Comparison of ENCODE assay signal across 8 cellular contexts in the genomic region with DNA sequence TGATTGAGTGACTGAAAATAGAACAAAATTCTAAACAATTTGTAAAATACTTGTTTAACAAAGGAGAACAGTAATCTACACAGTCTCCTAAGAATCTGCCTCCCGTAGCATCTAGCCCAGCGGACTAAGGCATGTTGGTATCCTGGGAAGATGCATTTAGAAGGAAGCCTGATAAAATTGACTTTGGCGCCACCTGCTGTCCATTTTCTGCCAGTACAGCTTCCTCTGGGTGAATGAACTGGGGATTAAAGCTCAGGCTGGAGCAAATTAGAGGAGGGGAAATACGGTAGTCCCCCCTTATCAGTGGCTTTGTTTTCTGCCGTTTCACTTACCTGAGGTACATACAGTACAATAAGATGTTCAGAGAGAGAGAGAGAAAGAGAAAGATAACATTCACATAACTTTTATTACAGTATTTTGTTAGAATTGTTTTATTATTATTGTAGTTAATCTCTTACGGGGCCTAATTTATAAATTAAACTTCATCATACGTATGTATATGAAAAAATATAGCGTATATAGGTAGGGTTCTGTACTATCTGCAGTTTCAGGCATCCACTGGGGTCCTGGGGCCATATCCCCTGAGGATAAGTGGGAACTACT.
A peak's percentile ranks its signal among the peaks of the same experiment; 100 is the strongest.
DNase-seq lines count a peak whose midpoint lies in the region; ATAC-seq and TF ChIP-seq lines count a peak whose summit lies in the region.

No MANE protein-coding gene starts in this region.

- intact Hi-C loops in head of caudate nucleus (cut with DNase I) (no loop called here), posterior cingulate gyrus (cut with DNase I) (no loop called here), vagina (cut with DNase I) (no loop called here)

- no peaks in the 10 kb centered on the region for H3K9me3 ChIP-seq in Karpas-422 (ENCODE audit: low read length)
- no peaks in the 10 kb centered on the region for H3K9me3 ChIP-seq in SK-N-SH
- no peaks in the 10 kb centered on the region for H3K9me3 ChIP-seq in vagina

- CTCF ChIA-PET in SK-N-SH (lab: Yijun Ruan, JAX), result interaction anchor here (0.5 to 4.1 kb wide), 28 partner anchors 9 to 1452 kb away, joined by 3 to 20 read pairs (median 4); no protein-coding TSS in a partner anchor

- POLR2A ChIA-PET in SK-N-SH (lab: Yijun Ruan, JAX), result interaction anchor here (0.6 to 1.0 kb wide), 2 partner anchors 38 to 121 kb away, joined by 4 to 5 read pairs; no protein-coding TSS in a partner anchor

- H3K27me3 ChIP-seq in Karpas-422 (ENCODE audit: low read length), result no peaks in the 10 kb centered on the region
- no peaks in the 10 kb centered on the region for H3K27me3 ChIP-seq in SK-N-SH (ENCODE audit: insufficient read depth)
- H3K27me3 ChIP-seq in vagina, result no peaks in the 10 kb centered on the region

- TF ChIP-seq RAD21 in SK-N-SH (IDR thresholded peaks at IDR 0.05; ENCODE audit: low read length), result peak; percentile 91

- H3K4me1 ChIP-seq in Karpas-422 (ENCODE audit: low read length) (no peaks in the 10 kb centered on the region), SK-N-SH (ENCODE audit: control insufficient read depth in 1 of 2, insufficient read depth in 2 of 2, low read depth in 1 of 2, low read length in 1 of 2) (no peaks in the 10 kb centered on the region), vagina (no peaks in the 10 kb centered on the region)

- no peak for TF ChIP-seq POLR2A in vagina (IDR thresholded peaks at IDR 0.05)

- DNase-seq in AG20443 (ENCODE audit: low spot score) (peak; percentile 73), Karpas-422 (peak; percentile 76), SK-N-SH (peak; percentile 68), head of caudate nucleus (peak; percentile 14 to 95 (median 84)), posterior cingulate gyrus (peak; percentile 45 to 93 (median 83)), vagina (ENCODE audit: extremely low spot score in 2 of 2) (no peak)
- peak; percentile 58 for DNase-seq in activated naive CD4-positive, alpha-beta T cell treated with anti-CD3 and anti-CD28 coated beads, Interleukin-2, amount 50 U/mL, for 16 hours

- no peak for TF ChIP-seq EP300 in SK-N-SH (IDR thresholded peaks at IDR 0.05; ENCODE audit: borderline replicate concordance in 1 of 2, low read depth in 1 of 2, low read length in 1 of 2)

- TF ChIP-seq CTCF in SK-N-SH (IDR thresholded peaks at IDR 0.05) (peak; percentile 95), vagina (IDR thresholded peaks at IDR 0.05) (peak; percentile 74 to 93 (median 89))

- no peaks in the 10 kb centered on the region for H3K79me2 ChIP-seq in Karpas-422 (ENCODE audit: low read length)
- no peaks in the 10 kb centered on the region for H3K79me2 ChIP-seq in SK-N-SH (ENCODE audit: insufficient read depth)

- H2AFZ ChIP-seq in Karpas-422 (ENCODE audit: low read length), result no peak overlapping the region
- peak overlapping the region; percentile 63; the same call in 1 of the 2 replicates for H2AFZ ChIP-seq in SK-N-SH (ENCODE audit: low read depth)

- H3K9ac ChIP-seq in Karpas-422 (ENCODE audit: low read length) (no peak overlapping the region), SK-N-SH (no peak overlapping the region)

- H3K4me3 ChIP-seq in Karpas-422 (ENCODE audit: low read length) (no peak overlapping the region), SK-N-SH (ENCODE audit: low read depth in 2 of 2, low read length in 1 of 2) (no peak overlapping the region; a peak in 1 of 4 replicates), vagina (no peak overlapping the region)

- ATAC-seq in GM18870 (IDR thresholded peaks at IDR 0.05; ENCODE audit: unreplicated experiment), result peak; percentile 39

- no peaks in the 10 kb centered on the region for H3K9me2 ChIP-seq in Karpas-422 (replicated peaks; ENCODE audit: insufficient read depth, low read length)
- no peaks in the 10 kb centered on the region for H3K9me2 ChIP-seq in SK-N-SH

- no peaks in the 10 kb centered on the region for H3K36me3 ChIP-seq in Karpas-422 (ENCODE audit: insufficient read depth, low read length)
- no peaks in the 10 kb centered on the region for H3K36me3 ChIP-seq in SK-N-SH (replicated peaks in 1 of 2; ENCODE audit: control insufficient read depth in 1 of 2, insufficient read depth in 2 of 2, low read length in 1 of 2)
- H3K36me3 ChIP-seq in vagina, result no peaks in the 10 kb centered on the region

- H4K20me1 ChIP-seq in Karpas-422 (ENCODE audit: insufficient read depth, low read depth, low read length) (no peaks in the 10 kb centered on the region), SK-N-SH (ENCODE audit: insufficient read depth) (no peaks in the 10 kb centered on the region)

- H3K27ac ChIP-seq in Karpas-422 (ENCODE audit: low read length) (no peak overlapping the region), SK-N-SH (ENCODE audit: low read depth in 2 of 2, low read length in 1 of 2) (no peak overlapping the region), vagina (no peak overlapping the region)

- no peak overlapping the region for H3K4me2 ChIP-seq in Karpas-422 (ENCODE audit: low read depth, low read length, poor library complexity, severe bottlenecking)
- H3K4me2 ChIP-seq in SK-N-SH, result no peak overlapping the region

- WGBS in SK-N-SH (ENCODE audit: low lambda C conversion rate), result 21% methylated on average over 8 of the region's 8 CpGs

- no peaks in the 10 kb centered on the region for H3F3A ChIP-seq in SK-N-SH (replicated peaks; ENCODE audit: insufficient read depth)

TF ChIP-seq in SK-N-SH, 30 proteins besides CTCF, POLR2A, EP300 and RAD21:
- peak; percentile 24 for TF ChIP-seq CHD2 (IDR thresholded peaks at IDR 0.05; ENCODE audit: low read length, partially characterized antibody)
- TF ChIP-seq RXRA (IDR thresholded peaks at IDR 0.05; ENCODE audit: borderline replicate concordance, low read depth), result no peak
- TF ChIP-seq SMC3 (IDR thresholded peaks at IDR 0.05; ENCODE audit: low read depth, low read length), result peak; percentile 89
TF ChIP-seq in SK-N-SH: peak in this region for 2.

Comparison
In these comparisons a context has a peak if more than half of its experiments do, and no peak if none do; other contexts are left out.
1. DNase-seq: peak in AG20443 (single experiment), Karpas-422 (single experiment), SK-N-SH (single experiment), activated naive CD4-positive, alpha-beta T cell treated with anti-CD3 and anti-CD28 coated beads, Interleukin-2, amount 50 U/mL, for 16 hours (single experiment), head of caudate nucleus (42 of 42) and posterior cingulate gyrus (10 of 10); none in vagina (0 of 2).